11 cellular contexts compared by ENCODE assay signal in genomic region chr11:19511413-19512183, GRCh38.
DNase-seq lines count a peak whose midpoint lies in the region; ATAC-seq and TF ChIP-seq lines count a peak whose summit lies in the region.
"Had no signal": no experiment of that assay in that cellular context is flagged by ENCODE, and none has a peak within 500 bp of the region (broad histone marks: within the 10 kb centered on the region; RNA-seq: fewer than 3 reads in every experiment).

No MANE protein-coding gene starts in this region.

- no peaks in the 10 kb centered on the region for H3K27me3 ChIP-seq in right cardiac atrium (ENCODE audit: control insufficient read depth, insufficient read depth)

- H3K4me3 ChIP-seq in right cardiac atrium (ENCODE audit: low read length), result no peak overlapping the region

- WGBS in right cardiac atrium, result 36% methylated on average over 9 of the region's 9 CpGs

- DNase-seq in NCI-H1105 (lab: John Stamatoyannopoulos, UW) (peak; percentile 78), amygdala (lab: John Stamatoyannopoulos, UW) (peak in 53 of 56 donors; percentile 16 to 84 (median 59)), right cardiac atrium (peak; percentile 56 to 92 (median 91)), stromal cell of bone marrow (ENCODE audit: low read depth) (peak; percentile 74), ACHN (no peak), EL (no peak)
- no peak for DNase-seq in activated CD8-positive, alpha-beta T cell treated with anti-CD3 and anti-CD28 coated beads for 36 hours
- DNase-seq: activated CD4-positive, alpha-beta T cell treated with anti-CD3 and anti-CD28 coated beads for 48 hours; cortex of kidney; mammary epithelial cell had no signal

- no peak overlapping the region for H3K27ac Mint-ChIP-seq in activated CD8-positive, alpha-beta T cell treated with anti-CD3 and anti-CD28 coated beads for 36 hours

- POLR2A ChIA-PET in activated CD8-positive, alpha-beta T cell treated with anti-CD3 and anti-CD28 coated beads for 36 hours (lab: Charles Lee), result no interaction called here

- H3K27ac ChIP-seq in right cardiac atrium (ENCODE audit: low read length), result peak overlapping the region; percentile 51

- CTCF ChIA-PET in activated CD8-positive, alpha-beta T cell treated with anti-CD3 and anti-CD28 coated beads for 36 hours (lab: Charles Lee), result no interaction called here

- in situ Hi-C loops in ACHN (cut with HindIII; ENCODE audit: low pct_ligation_motif_present, low pct_unique_long_range_greater_than_20kb, low sequenced_read_pairs), result no loop called here

- intact Hi-C loops in right cardiac atrium (cut with DNase I), result no loop called here
- intact Hi-C loops in activated CD8-positive, alpha-beta T cell treated with anti-CD3 and anti-CD28 coated beads for 36 hours (cut with micrococcal nuclease), result no loop called here

- no peaks in the 10 kb centered on the region for H3K9me3 Mint-ChIP-seq in activated CD8-positive, alpha-beta T cell treated with anti-CD3 and anti-CD28 coated beads for 36 hours

- peaks cover 18% of the 10 kb centered on the region for H3K27me3 Mint-ChIP-seq in activated CD8-positive, alpha-beta T cell treated with anti-CD3 and anti-CD28 coated beads for 36 hours

- H3K4me1 Mint-ChIP-seq in activated CD8-positive, alpha-beta T cell treated with anti-CD3 and anti-CD28 coated beads for 36 hours (ENCODE audit: low read depth), result no peaks in the 10 kb centered on the region

- H3K4me1 ChIP-seq in right cardiac atrium (ENCODE audit: control insufficient read depth, insufficient read depth, low read length), result peaks cover 11% of the 10 kb centered on the region

- ATAC-seq in right cardiac atrium, result peak; percentile 90 to 96
- no peak for ATAC-seq in activated CD8-positive, alpha-beta T cell treated with anti-CD3 and anti-CD28 coated beads for 36 hours
- no peak for ATAC-seq in GM19035 (IDR thresholded peaks at IDR 0.05; ENCODE audit: unreplicated experiment)

- TF ChIP-seq CTCF in activated CD8-positive, alpha-beta T cell treated with anti-CD3 and anti-CD28 coated beads for 36 hours (IDR thresholded peaks at IDR 0.05), result no peak

- no peaks in the 10 kb centered on the region for H3K36me3 Mint-ChIP-seq in activated CD8-positive, alpha-beta T cell treated with anti-CD3 and anti-CD28 coated beads for 36 hours (ENCODE audit: low read depth)

- no peak overlapping the region for H3K4me3 Mint-ChIP-seq in activated CD8-positive, alpha-beta T cell treated with anti-CD3 and anti-CD28 coated beads for 36 hours

- H3K9me3 ChIP-seq in right cardiac atrium (ENCODE audit: control insufficient read depth, low read length), result no peaks in the 10 kb centered on the region

Comparison
In these comparisons a context has a peak if more than half of its experiments do, and no peak if none do; other contexts are left out.
1. DNase-seq: peak in NCI-H1105 (single experiment), amygdala (53 of 56), right cardiac atrium (3 of 3) and stromal cell of bone marrow (single experiment); none in activated CD8-positive, alpha-beta T cell treated with anti-CD3 and anti-CD28 coated beads for 36 hours (single experiment), ACHN (single experiment) and EL (single experiment).
2. ATAC-seq: peak in right cardiac atrium (2 of 2); none in activated CD8-positive, alpha-beta T cell treated with anti-CD3 and anti-CD28 coated beads for 36 hours (single experiment) and GM19035 (single experiment).